In the genomic region with DNA sequence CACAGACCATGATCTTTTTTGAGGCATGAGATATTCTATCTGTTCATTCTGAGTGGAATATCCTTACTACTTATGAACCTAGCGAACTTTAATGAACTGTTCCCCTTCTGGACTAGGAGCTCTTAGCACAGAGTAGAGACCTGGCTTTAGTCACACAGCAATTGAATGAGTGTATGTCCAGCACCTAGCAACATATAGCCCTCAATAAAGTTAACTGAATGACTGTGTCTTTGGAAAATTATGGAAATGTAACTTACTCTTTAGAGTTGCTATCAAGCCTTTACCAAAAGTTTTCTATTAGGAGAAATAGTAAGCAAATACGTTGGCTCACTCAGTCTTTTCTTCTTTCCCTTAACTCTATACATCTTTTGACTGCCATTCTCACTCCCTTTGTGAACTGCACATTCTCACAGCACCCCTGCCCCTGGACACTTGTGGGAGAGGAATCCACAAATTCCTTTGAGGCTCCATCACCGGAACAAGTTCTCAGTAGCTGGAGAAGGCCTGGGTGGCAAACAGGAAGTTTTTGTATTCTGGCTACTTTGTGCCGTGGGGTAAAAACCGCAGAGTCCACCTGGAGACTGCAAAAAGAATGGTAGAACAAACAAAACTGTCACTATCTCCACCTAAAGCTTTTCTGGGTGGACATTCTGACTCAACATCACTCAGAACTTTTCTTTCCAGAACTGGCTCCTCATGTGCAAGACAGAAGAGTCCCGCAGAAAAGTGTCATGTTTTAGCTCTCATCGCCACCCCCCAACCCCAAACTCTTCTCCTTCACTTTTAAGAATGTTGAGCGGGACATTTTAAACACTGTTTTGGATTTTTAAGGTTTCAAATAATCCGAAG, we compare ENCODE assay signal across 1 cellular context.
TF ChIP-seq lines count a peak whose summit lies in the region.

No MANE protein-coding gene starts in this region.

TF ChIP-seq in HepG2, 621 proteins besides CTCF, POLR2A, EP300 and RAD21 (continues in another document):
- TF ChIP-seq ZNF607 (CRISPR knock-in tag; IDR thresholded peaks at IDR 0.05; ENCODE audit: borderline replicate concordance) (no peak; the same call in 1 of the 2 replicates), TRIM24 (CRISPR knock-in tag; IDR thresholded peaks at IDR 0.05) (no peak), ZNF879 (CRISPR knock-in tag; IDR thresholded peaks at IDR 0.05) (0 out of 2 replicates have a peak, but pooled peaks have one; percentile 14), SOX5 (CRISPR knock-in tag; IDR thresholded peaks at IDR 0.05; ENCODE audit: borderline replicate concordance) (peak; percentile 44; the same call in 1 of the 2 replicates), ZNF234 (CRISPR knock-in tag; conservative IDR thresholded peaks at IDR 0.05) (no peak), ZNF260 (CRISPR knock-in tag; IDR thresholded peaks at IDR 0.05; ENCODE audit: borderline replicate concordance, low read depth) (no peak), SUZ12 (IDR thresholded peaks at IDR 0.05; ENCODE audit: low read depth, low read length) (no peak), HDAC1 (CRISPR knock-in tag; IDR thresholded peaks at IDR 0.05) (peak; percentile 40; the same call in 1 of the 2 replicates), HDAC2 (CRISPR knock-in tag; IDR thresholded peaks at IDR 0.05) (0 out of 2 replicates have a peak, but pooled peaks have one; percentile 27), MAFG (CRISPR knock-in tag; IDR thresholded peaks at IDR 0.05) (no peak), MAFF (IDR thresholded peaks at IDR 0.05; ENCODE audit: low read depth, low read length) (no peak), ZNF496 (CRISPR knock-in tag; IDR thresholded peaks at IDR 0.05; ENCODE audit: insufficient replicate concordance) (no peak), EHMT2 (IDR thresholded peaks at IDR 0.05; ENCODE audit: borderline replicate concordance, low read depth, low read length) (no peak), ATAD3A (CRISPR knock-in tag; IDR thresholded peaks at IDR 0.05) (no peak), ZNF143 (CRISPR knock-in tag; IDR thresholded peaks at IDR 0.05) (no peak; the same call in 1 of the 2 replicates), ARID4A (CRISPR knock-in tag; IDR thresholded peaks at IDR 0.05; ENCODE audit: borderline replicate concordance) (peak; percentile 4; the same call in 1 of the 2 replicates), PPARG (CRISPR knock-in tag; conservative IDR thresholded peaks at IDR 0.05) (0 out of 2 replicates have a peak, but pooled peaks have one; percentile 7), ZBTB8A (CRISPR knock-in tag; IDR thresholded peaks at IDR 0.05; ENCODE audit: borderline replicate concordance, low read depth) (no peak)
- TF ChIP-seq, protein P1, sequence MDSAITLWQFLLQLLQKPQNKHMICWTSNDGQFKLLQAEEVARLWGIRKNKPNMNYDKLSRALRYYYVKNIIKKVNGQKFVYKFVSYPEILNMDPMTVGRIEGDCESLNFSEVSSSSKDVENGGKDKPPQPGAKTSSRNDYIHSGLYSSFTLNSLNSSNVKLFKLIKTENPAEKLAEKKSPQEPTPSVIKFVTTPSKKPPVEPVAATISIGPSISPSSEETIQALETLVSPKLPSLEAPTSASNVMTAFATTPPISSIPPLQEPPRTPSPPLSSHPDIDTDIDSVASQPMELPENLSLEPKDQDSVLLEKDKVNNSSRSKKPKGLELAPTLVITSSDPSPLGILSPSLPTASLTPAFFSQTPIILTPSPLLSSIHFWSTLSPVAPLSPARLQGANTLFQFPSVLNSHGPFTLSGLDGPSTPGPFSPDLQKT (CRISPR knock-in tag; IDR thresholded peaks at IDR 0.05; ENCODE audit: borderline replicate concordance), result no peak
- TF ChIP-seq, protein P2, sequence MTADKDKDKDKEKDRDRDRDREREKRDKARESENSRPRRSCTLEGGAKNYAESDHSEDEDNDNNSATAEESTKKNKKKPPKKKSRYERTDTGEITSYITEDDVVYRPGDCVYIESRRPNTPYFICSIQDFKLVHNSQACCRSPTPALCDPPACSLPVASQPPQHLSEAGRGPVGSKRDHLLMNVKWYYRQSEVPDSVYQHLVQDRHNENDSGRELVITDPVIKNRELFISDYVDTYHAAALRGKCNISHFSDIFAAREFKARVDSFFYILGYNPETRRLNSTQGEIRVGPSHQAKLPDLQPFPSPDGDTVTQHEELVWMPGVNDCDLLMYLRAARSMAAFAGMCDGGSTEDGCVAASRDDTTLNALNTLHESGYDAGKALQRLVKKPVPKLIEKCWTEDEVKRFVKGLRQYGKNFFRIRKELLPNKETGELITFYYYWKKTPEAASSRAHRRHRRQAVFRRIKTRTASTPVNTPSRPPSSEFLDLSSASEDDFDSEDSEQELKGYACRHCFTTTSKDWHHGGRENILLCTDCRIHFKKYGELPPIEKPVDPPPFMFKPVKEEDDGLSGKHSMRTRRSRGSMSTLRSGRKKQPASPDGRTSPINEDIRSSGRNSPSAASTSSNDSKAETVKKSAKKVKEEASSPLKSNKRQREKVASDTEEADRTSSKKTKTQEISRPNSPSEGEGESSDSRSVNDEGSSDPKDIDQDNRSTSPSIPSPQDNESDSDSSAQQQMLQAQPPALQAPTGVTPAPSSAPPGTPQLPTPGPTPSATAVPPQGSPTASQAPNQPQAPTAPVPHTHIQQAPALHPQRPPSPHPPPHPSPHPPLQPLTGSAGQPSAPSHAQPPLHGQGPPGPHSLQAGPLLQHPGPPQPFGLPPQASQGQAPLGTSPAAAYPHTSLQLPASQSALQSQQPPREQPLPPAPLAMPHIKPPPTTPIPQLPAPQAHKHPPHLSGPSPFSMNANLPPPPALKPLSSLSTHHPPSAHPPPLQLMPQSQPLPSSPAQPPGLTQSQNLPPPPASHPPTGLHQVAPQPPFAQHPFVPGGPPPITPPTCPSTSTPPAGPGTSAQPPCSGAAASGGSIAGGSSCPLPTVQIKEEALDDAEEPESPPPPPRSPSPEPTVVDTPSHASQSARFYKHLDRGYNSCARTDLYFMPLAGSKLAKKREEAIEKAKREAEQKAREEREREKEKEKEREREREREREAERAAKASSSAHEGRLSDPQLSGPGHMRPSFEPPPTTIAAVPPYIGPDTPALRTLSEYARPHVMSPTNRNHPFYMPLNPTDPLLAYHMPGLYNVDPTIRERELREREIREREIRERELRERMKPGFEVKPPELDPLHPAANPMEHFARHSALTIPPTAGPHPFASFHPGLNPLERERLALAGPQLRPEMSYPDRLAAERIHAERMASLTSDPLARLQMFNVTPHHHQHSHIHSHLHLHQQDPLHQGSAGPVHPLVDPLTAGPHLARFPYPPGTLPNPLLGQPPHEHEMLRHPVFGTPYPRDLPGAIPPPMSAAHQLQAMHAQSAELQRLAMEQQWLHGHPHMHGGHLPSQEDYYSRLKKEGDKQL (CRISPR knock-in tag; IDR thresholded peaks at IDR 0.05; ENCODE audit: low read depth), result no peak; the same call in 1 of the 2 replicates
- TF ChIP-seq, protein P3, sequence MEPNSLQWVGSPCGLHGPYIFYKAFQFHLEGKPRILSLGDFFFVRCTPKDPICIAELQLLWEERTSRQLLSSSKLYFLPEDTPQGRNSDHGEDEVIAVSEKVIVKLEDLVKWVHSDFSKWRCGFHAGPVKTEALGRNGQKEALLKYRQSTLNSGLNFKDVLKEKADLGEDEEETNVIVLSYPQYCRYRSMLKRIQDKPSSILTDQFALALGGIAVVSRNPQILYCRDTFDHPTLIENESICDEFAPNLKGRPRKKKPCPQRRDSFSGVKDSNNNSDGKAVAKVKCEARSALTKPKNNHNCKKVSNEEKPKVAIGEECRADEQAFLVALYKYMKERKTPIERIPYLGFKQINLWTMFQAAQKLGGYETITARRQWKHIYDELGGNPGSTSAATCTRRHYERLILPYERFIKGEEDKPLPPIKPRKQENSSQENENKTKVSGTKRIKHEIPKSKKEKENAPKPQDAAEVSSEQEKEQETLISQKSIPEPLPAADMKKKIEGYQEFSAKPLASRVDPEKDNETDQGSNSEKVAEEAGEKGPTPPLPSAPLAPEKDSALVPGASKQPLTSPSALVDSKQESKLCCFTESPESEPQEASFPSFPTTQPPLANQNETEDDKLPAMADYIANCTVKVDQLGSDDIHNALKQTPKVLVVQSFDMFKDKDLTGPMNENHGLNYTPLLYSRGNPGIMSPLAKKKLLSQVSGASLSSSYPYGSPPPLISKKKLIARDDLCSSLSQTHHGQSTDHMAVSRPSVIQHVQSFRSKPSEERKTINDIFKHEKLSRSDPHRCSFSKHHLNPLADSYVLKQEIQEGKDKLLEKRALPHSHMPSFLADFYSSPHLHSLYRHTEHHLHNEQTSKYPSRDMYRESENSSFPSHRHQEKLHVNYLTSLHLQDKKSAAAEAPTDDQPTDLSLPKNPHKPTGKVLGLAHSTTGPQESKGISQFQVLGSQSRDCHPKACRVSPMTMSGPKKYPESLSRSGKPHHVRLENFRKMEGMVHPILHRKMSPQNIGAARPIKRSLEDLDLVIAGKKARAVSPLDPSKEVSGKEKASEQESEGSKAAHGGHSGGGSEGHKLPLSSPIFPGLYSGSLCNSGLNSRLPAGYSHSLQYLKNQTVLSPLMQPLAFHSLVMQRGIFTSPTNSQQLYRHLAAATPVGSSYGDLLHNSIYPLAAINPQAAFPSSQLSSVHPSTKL (CRISPR knock-in tag; IDR thresholded peaks at IDR 0.05), result peak; percentile 66
- TF ChIP-seq, protein P4, sequence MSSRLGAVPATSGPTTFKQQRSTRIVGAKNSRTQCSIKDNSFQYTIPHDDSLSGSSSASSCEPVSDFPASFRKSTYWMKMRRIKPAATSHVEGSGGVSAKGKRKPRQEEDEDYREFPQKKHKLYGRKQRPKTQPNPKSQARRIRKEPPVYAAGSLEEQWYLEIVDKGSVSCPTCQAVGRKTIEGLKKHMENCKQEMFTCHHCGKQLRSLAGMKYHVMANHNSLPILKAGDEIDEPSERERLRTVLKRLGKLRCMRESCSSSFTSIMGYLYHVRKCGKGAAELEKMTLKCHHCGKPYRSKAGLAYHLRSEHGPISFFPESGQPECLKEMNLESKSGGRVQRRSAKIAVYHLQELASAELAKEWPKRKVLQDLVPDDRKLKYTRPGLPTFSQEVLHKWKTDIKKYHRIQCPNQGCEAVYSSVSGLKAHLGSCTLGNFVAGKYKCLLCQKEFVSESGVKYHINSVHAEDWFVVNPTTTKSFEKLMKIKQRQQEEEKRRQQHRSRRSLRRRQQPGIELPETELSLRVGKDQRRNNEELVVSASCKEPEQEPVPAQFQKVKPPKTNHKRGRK (CRISPR knock-in tag; IDR thresholded peaks at IDR 0.05), result no peak
